In the genomic region with DNA sequence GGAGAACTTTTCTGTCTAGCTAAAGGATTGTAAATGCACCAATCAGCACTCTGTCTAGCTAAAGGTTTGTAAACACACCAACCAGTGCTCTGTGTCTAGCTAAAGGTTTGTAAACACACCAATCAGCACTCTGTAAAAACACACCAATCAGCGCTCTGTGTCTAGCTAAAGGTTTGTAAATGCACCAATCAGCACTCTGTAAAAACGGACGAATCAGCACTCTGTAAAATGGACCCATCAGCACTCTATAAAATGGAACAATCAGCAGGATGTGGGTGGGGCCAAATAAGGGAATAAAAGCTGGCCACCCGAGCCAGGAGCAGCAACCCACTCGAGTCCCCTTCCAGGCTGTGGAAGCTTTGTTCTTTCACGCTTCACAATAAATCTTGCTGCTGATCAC, we compare ENCODE assay signal across 1 cellular context.
A peak's percentile ranks its signal among the peaks of the same experiment; 100 is the strongest.
TF ChIP-seq lines count a peak whose summit lies in the region.

No MANE protein-coding gene starts in this region.

TF ChIP-seq in K562, 482 proteins besides CTCF, POLR2A, EP300 and RAD21 (continued from another document):
- TF ChIP-seq, protein P1, sequence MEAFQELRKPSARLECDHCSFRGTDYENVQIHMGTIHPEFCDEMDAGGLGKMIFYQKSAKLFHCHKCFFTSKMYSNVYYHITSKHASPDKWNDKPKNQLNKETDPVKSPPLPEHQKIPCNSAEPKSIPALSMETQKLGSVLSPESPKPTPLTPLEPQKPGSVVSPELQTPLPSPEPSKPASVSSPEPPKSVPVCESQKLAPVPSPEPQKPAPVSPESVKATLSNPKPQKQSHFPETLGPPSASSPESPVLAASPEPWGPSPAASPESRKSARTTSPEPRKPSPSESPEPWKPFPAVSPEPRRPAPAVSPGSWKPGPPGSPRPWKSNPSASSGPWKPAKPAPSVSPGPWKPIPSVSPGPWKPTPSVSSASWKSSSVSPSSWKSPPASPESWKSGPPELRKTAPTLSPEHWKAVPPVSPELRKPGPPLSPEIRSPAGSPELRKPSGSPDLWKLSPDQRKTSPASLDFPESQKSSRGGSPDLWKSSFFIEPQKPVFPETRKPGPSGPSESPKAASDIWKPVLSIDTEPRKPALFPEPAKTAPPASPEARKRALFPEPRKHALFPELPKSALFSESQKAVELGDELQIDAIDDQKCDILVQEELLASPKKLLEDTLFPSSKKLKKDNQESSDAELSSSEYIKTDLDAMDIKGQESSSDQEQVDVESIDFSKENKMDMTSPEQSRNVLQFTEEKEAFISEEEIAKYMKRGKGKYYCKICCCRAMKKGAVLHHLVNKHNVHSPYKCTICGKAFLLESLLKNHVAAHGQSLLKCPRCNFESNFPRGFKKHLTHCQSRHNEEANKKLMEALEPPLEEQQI (IDR thresholded peaks at IDR 0.05) = peak; percentile 28; the same call in 1 of the 2 replicates
- TF ChIP-seq ZNF316 (IDR thresholded peaks at IDR 0.05) (peak; percentile 85), ASH1L (IDR thresholded peaks at IDR 0.05; ENCODE audit: borderline replicate concordance, low read depth, partially characterized antibody) (peak; percentile 49), C11orf30 (IDR thresholded peaks at IDR 0.05; ENCODE audit: low read depth) (peak; percentile 57)
TF ChIP-seq in K562: peak in this region for 8; not testable (repeated sequence) for 474.
